Comparison of ENCODE assay signal across 1 cellular context in the genomic region with DNA sequence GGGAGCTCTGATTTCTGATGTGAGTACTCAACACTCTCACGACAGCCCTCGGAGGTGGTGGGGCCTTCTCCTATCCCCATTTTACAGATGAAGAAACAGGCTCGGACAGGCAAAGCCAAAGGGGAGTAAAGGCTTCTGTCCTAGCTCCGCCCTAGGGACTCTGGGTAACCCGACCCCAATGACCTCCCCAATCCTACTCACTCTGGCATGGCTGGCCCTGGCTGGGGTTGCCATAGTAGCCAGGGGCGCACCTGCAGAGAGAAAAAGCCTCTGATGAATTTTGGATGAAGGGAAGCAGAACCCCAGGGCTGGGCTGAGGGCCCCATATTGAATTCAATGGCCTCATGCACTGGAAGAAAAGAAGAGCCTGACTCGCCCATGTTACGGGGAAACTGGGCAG.
TF ChIP-seq lines count a peak whose summit lies in the region.

No MANE protein-coding gene starts in this region.

TF ChIP-seq in WTC11, 78 proteins besides CTCF, POLR2A, EP300 and RAD21:
- TF ChIP-seq FOXJ3 (CRISPR knock-in tag; IDR thresholded peaks at IDR 0.05; ENCODE audit: borderline replicate concordance), result no peak
- TF ChIP-seq, protein P1, sequence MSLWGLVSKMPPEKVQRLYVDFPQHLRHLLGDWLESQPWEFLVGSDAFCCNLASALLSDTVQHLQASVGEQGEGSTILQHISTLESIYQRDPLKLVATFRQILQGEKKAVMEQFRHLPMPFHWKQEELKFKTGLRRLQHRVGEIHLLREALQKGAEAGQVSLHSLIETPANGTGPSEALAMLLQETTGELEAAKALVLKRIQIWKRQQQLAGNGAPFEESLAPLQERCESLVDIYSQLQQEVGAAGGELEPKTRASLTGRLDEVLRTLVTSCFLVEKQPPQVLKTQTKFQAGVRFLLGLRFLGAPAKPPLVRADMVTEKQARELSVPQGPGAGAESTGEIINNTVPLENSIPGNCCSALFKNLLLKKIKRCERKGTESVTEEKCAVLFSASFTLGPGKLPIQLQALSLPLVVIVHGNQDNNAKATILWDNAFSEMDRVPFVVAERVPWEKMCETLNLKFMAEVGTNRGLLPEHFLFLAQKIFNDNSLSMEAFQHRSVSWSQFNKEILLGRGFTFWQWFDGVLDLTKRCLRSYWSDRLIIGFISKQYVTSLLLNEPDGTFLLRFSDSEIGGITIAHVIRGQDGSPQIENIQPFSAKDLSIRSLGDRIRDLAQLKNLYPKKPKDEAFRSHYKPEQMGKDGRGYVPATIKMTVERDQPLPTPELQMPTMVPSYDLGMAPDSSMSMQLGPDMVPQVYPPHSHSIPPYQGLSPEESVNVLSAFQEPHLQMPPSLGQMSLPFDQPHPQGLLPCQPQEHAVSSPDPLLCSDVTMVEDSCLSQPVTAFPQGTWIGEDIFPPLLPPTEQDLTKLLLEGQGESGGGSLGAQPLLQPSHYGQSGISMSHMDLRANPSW (CRISPR knock-in tag; conservative IDR thresholded peaks at IDR 0.05; ENCODE audit: low read depth), result no peak
- TF ChIP-seq ATF1 (CRISPR knock-in tag; IDR thresholded peaks at IDR 0.05), result no peak
- no peak for TF ChIP-seq CREM (CRISPR knock-in tag; IDR thresholded peaks at IDR 0.05)
- TF ChIP-seq ZNF425 (CRISPR knock-in tag; conservative IDR thresholded peaks at IDR 0.05), result no peak
- TF ChIP-seq RELA (CRISPR knock-in tag; IDR thresholded peaks at IDR 0.05; ENCODE audit: borderline replicate concordance), result no peak
- TF ChIP-seq, protein P2, sequence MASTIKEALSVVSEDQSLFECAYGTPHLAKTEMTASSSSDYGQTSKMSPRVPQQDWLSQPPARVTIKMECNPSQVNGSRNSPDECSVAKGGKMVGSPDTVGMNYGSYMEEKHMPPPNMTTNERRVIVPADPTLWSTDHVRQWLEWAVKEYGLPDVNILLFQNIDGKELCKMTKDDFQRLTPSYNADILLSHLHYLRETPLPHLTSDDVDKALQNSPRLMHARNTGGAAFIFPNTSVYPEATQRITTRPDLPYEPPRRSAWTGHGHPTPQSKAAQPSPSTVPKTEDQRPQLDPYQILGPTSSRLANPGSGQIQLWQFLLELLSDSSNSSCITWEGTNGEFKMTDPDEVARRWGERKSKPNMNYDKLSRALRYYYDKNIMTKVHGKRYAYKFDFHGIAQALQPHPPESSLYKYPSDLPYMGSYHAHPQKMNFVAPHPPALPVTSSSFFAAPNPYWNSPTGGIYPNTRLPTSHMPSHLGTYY (CRISPR knock-in tag; IDR thresholded peaks at IDR 0.05), result no peak
- no peak for TF ChIP-seq ZNF423 (CRISPR knock-in tag; IDR thresholded peaks at IDR 0.05)
- TF ChIP-seq FOXP1 (CRISPR knock-in tag; IDR thresholded peaks at IDR 0.05; ENCODE audit: borderline replicate concordance), result no peak
- no peak for TF ChIP-seq ZMAT4 (CRISPR knock-in tag; IDR thresholded peaks at IDR 0.05)
TF ChIP-seq in WTC11: peak in this region for 0.
